8 cellular contexts compared by ENCODE assay signal in genomic region chr2:126988482-126988881, GRCh38.
"Had no signal": no experiment of that assay in that cellular context is flagged by ENCODE, and none has a peak within 500 bp of the region (broad histone marks: within the 10 kb centered on the region; RNA-seq: fewer than 3 reads in every experiment).

No MANE protein-coding gene starts in this region.

- H3K4me3 Mint-ChIP-seq: GM23338, H9, IgD-negative memory B cell had no signal

- H3K4me1 Mint-ChIP-seq: GM23338, H9, IgD-negative memory B cell had no signal

- H3K27ac Mint-ChIP-seq: GM23338, H9, IgD-negative memory B cell had no signal

- H3K36me3 Mint-ChIP-seq: IgD-negative memory B cell had no signal

- H2AFZ ChIP-seq: GM23338 had no signal

- ATAC-seq: GM23338 had no signal

- FAIRE-seq: H1, H54, HTR-8/SVneo had no signal

- DNase-seq: H9, HCEC 1CT, KG1 had no signal

- H3K4me2 ChIP-seq: GM23338 had no signal

- H3K4me3 ChIP-seq: GM23338 had no signal

- H3K9me3 Mint-ChIP-seq: GM23338, IgD-negative memory B cell had no signal
